ENCODE assay signal across 8 cellular contexts in genomic region chr9:35748858-35749514, GRCh38. TPM values are rescaled to one million over a fixed set of nuclear protein-coding genes. Genes with fewer than 3 reads are reported as not detected.
DNase-seq lines count a peak whose midpoint lies in the region; ATAC-seq, FAIRE-seq and TF ChIP-seq lines count a peak whose summit lies in the region.

Gene GBA2 (minus strand): TSS chr9:35749228. CDS start chr9:35748704, 524 bp downstream.
Gene RGP1 (plus strand): TSS chr9:35749287. CDS start chr9:35749756, 469 bp downstream.

- intact Hi-C loops in A673 (cut with micrococcal nuclease; ENCODE audit: unreplicated experiment), result no loop called here
- intact Hi-C loops in spleen (cut with DNase I; ENCODE audit: low total_unique reads), result loop anchor here (10.0 kb wide), 1 partner anchor 56 kb away; no protein-coding TSS in a partner anchor

- H3K27me3 ChIP-seq in A673 (replicated peaks; ENCODE audit: insufficient read depth, low read depth, low read length, poor library complexity) (no peaks in the 10 kb centered on the region), keratinocyte (ENCODE audit: control insufficient read depth, extremely low read depth, insufficient read depth, low read length) (no peaks in the 10 kb centered on the region), spleen (replicated peaks in 1 of 7) (no peaks in the 10 kb centered on the region)

- dilution Hi-C loops in keratinocyte (cut with MboI; ENCODE audit: extremely low pct_ligation_motif_present, low sequenced_read_pairs), result no loop called here

- H3K4me1 ChIP-seq in A673 (ENCODE audit: insufficient read depth, low read length, poor library complexity, severe bottlenecking) (peaks cover 21% of the 10 kb centered on the region), keratinocyte (ENCODE audit: control insufficient read depth, extremely low read depth, insufficient read depth, low read length) (peaks cover 24% of the 10 kb centered on the region), spleen (peaks cover 34 to 73% (median 54%) of the 10 kb centered on the region in 6 donors)

- peaks cover 43% of the 10 kb centered on the region for H3K79me2 ChIP-seq in keratinocyte (ENCODE audit: control insufficient read depth, insufficient read depth, low read length)

- 0 to 1% (median 0%) methylated on average over 22 to 69 of the region's 69 CpGs for WGBS in spleen, 5 donors

- H3K27ac ChIP-seq in A673 (ENCODE audit: low read depth, low read length, poor library complexity, severe bottlenecking), result peak within 1 kb of the TSS; percentile 81
- peak within 1 kb of the TSS; percentile 48 for H3K27ac ChIP-seq in keratinocyte (ENCODE audit: control insufficient read depth, insufficient read depth, low read length)
- H3K27ac ChIP-seq in spleen, result peak within 1 kb of the TSS; percentile 89 to 99 (median 93)

- TF ChIP-seq CTCF in A673 (conservative IDR thresholded peaks at IDR 0.05; ENCODE audit: low read depth, low read length) (no peak), keratinocyte (optimal IDR thresholded peaks at IDR 0.05 in 1 of 3, IDR thresholded peaks at IDR 0.05 in 1 of 3, conservative IDR thresholded peaks at IDR 0.05 in 1 of 3; ENCODE audit: extremely low read depth in 1 of 3, insufficient read depth in 2 of 3, low read length in 3 of 3) (no peak), spleen (IDR thresholded peaks at IDR 0.05 in 8 of 11, conservative IDR thresholded peaks at IDR 0.05 in 3 of 11) (peak in 1 of 11 experiments; percentile 22)

- peak within 1 kb of the TSS; percentile 96 for H3K4me3 ChIP-seq in A673 (ENCODE audit: low read depth, low read length, poor library complexity, severe bottlenecking)
- H3K4me3 ChIP-seq in keratinocyte (ENCODE audit: control insufficient read depth in 2 of 3, extremely low read depth in 1 of 3, insufficient read depth in 2 of 3, low read depth in 1 of 3, low read length in 3 of 3), result peak within 1 kb of the TSS; percentile 73 to 80 (median 80)
- H3K4me3 ChIP-seq in spleen, result peak within 1 kb of the TSS; percentile 63 to 96 (median 80)

- peak in 2 of 3 donors; percentile 20 to 44 for TF ChIP-seq POLR2A in spleen (IDR thresholded peaks at IDR 0.05)

- peak; percentile 63 for ATAC-seq in GM18520 (IDR thresholded peaks at IDR 0.05; ENCODE audit: unreplicated experiment)
- peak; percentile 69 for ATAC-seq in HG03039 (IDR thresholded peaks at IDR 0.05; ENCODE audit: unreplicated experiment)

- peaks cover 3% of the 10 kb centered on the region for H3K9me1 ChIP-seq in keratinocyte (ENCODE audit: control insufficient read depth, extremely low read depth, insufficient read depth, low read length)

- peak within 1 kb of the TSS; percentile 89 for H3K4me2 ChIP-seq in keratinocyte (ENCODE audit: control insufficient read depth, extremely low read depth, insufficient read depth, low read depth, low read length)

- no TSS peak for BruUV-seq in A673 (replicated peaks; lab: Mats Ljungman, UMichigan)

- DNase-seq in A673 (ENCODE audit: low spot score), result peak; percentile 65
- peak; percentile 88 for DNase-seq in NCI-H2196 (lab: John Stamatoyannopoulos, UW; ENCODE audit: unreplicated experiment)
- DNase-seq in activated CD4-positive, CD25-positive, alpha-beta regulatory T cell (lab: John Stamatoyannopoulos, UW), result peak; percentile 38 to 56 (median 46)
- peak; percentile 92 for DNase-seq in cerebellum (ENCODE audit: low spot score)
- DNase-seq in keratinocyte (ENCODE audit: low read depth, low spot score), result no peak
- DNase-seq in spleen, result peak; percentile 96

- H2AFZ ChIP-seq in keratinocyte (ENCODE audit: control insufficient read depth, low read length), result peak within 1 kb of the TSS; percentile 84

- FAIRE-seq in keratinocyte (lab: Jason Lieb, UNC), result no peak

- peaks cover 5% of the 10 kb centered on the region for H4K20me1 ChIP-seq in keratinocyte (ENCODE audit: control insufficient read depth, extremely low read depth, insufficient read depth, low read length)

- peaks cover 18% of the 10 kb centered on the region for H3K36me3 ChIP-seq in A673 (ENCODE audit: insufficient read depth, low read length, poor library complexity, severe bottlenecking)
- H3K36me3 ChIP-seq in keratinocyte (ENCODE audit: control insufficient read depth in 2 of 2, extremely low read depth in 1 of 2, insufficient read depth in 2 of 2, low read length in 2 of 2), result peaks cover 31 to 33% of the 10 kb centered on the region in 2 experiments
- peaks cover 0 to 58% (median 45%) of the 10 kb centered on the region in 6 donors for H3K36me3 ChIP-seq in spleen

- no peaks in the 10 kb centered on the region for H3K9me3 ChIP-seq in A673 (ENCODE audit: low read depth, low read length, poor library complexity, severe bottlenecking)
- no peaks in the 10 kb centered on the region for H3K9me3 ChIP-seq in keratinocyte (ENCODE audit: control insufficient read depth, low read depth, low read length)
- no peaks in the 10 kb centered on the region for H3K9me3 ChIP-seq in spleen

- POLR2A ChIA-PET in A673 (lab: Charles Lee; ENCODE audit: low non-redundant PET), result interaction anchor here (0.6 to 0.8 kb wide), 2 partner anchors 14 to 16 kb away, joined by 5 to 8 read pairs; partner anchors contain the start of genes CREB3 and TLN1

- CTCF ChIA-PET in A673 (lab: Charles Lee), result interaction anchor here (0.6 kb wide), 1 partner anchor 57 kb away, joined by 3 read pairs; no protein-coding TSS in a partner anchor

- H3K9ac ChIP-seq in keratinocyte (ENCODE audit: control insufficient read depth, extremely low read depth, insufficient read depth, low read length), result peak within 1 kb of the TSS; percentile 76

RNA-seq across cellular contexts. Expression of gene GBA2, which starts in this region (rescaled TPM):
- 67.6 and 70.5 TPM in 2 replicates for total RNA-seq in A673 (2021)
- total RNA-seq in cerebellum, result 56.0 TPM
- polyA plus RNA-seq in keratinocyte, result 28.7 to 42.2 TPM (median 31.7 TPM) in 3 replicates
- polyA plus RNA-seq in keratinocyte (2011; ENCODE audit: low read depth), result 27.2 TPM
- polyA plus RNA-seq in keratinocyte (2011; cell fraction: cytosol; rRNA removed), result 10.6 and 13.0 TPM in 2 replicates
- 177 and 188 TPM in 2 replicates for polyA plus RNA-seq in keratinocyte (2011; cell fraction: nucleus; rRNA removed)
- 24.1 and 39.6 TPM in 2 replicates for polyA plus RNA-seq in keratinocyte (2012; ENCODE audit: low replicate concordance)
- 30.6 to 49.5 TPM (median 46.2 TPM) in 3 replicates for polyA minus RNA-seq in keratinocyte
- polyA minus RNA-seq in keratinocyte (2011; cell fraction: cytosol; rRNA and poly(A)+ RNA removed), result 15.9 TPM
- 33.3 and 43.7 TPM in 2 replicates for polyA minus RNA-seq in keratinocyte (2011; cell fraction: nucleus; rRNA and poly(A)+ RNA removed)
- total RNA-seq in spleen, result 100 to 1,000 TPM in 1 of 7 donors, 10 to 100 TPM in 6; 70.5 to 111 (median 74.3) TPM
- polyA plus RNA-seq in spleen, result 10 to 100 TPM; 22.8 to 40.9 (median 37.9) TPM

RNA-seq across cellular contexts. Expression of gene RGP1, which starts in this region (rescaled TPM):
- 21.9 and 26.3 TPM in 2 replicates for total RNA-seq in A673 (2021)
- 16.4 TPM for total RNA-seq in cerebellum
- 17.6 to 19.8 TPM (median 18.3 TPM) in 3 replicates for polyA plus RNA-seq in keratinocyte
- polyA plus RNA-seq in keratinocyte (2011; ENCODE audit: low read depth), result 3.1 TPM
- 16.4 and 17.6 TPM in 2 replicates for polyA plus RNA-seq in keratinocyte (2011; cell fraction: cytosol; rRNA removed)
- polyA plus RNA-seq in keratinocyte (2011; cell fraction: nucleus; rRNA removed), result 33.5 and 35.2 TPM in 2 replicates
- polyA plus RNA-seq in keratinocyte (2012; ENCODE audit: low replicate concordance), result 9.1 and 17.9 TPM in 2 replicates
- polyA minus RNA-seq in keratinocyte, result 21.6 to 42.2 TPM (median 24.7 TPM) in 3 replicates
- 13.2 TPM for polyA minus RNA-seq in keratinocyte (2011; cell fraction: cytosol; rRNA and poly(A)+ RNA removed)
- 11.6 and 16.5 TPM in 2 replicates for polyA minus RNA-seq in keratinocyte (2011; cell fraction: nucleus; rRNA and poly(A)+ RNA removed)
- total RNA-seq in spleen, result 10 to 100 TPM; 19.7 to 29.2 (median 22.0) TPM
- 1 to 10 TPM; 2.2 to 9.5 (median 2.5) TPM for polyA plus RNA-seq in spleen
